In the genomic region with DNA sequence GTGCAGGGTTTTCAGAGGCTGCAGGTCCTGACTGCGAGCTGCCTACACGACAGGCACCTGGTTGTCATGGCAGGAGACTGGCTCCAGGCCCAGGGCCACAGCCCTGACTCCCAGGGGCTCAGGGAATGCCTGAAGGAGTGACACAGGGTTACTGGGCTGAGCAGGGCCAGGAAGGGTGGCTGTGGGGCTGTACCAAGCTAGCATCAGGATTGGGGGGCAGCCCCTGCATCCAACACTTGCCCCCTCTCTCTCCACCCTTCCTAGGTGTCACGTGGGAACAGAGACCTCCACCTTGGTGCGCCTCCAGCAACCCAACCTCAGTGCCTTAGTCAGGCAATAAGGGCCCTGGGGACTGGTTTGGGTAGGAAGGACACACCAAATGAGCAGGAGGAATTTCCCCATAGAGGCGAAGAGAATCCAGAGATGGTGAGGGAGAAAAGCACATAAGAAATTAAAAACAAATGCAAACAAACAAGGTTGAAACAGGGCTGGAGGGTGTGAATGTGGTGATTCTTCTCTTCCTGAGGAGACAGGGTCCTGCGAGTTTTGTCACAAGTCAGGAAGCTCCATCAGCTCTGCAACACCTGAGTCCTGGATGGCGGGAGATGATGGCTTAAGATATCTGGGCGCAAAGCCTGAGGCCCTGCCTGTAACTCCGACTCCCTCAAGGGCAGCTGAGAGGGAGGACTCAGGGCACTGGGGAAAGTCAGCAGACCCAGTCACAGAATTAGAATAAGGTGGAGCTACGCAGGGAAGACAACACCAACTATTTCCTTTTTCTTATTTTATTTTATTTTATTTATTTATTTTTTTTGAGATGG, we compare ENCODE assay signal across 16 cellular contexts. TPM values are rescaled to one million over a fixed set of nuclear protein-coding genes. Genes with fewer than 3 reads are reported as not detected.
DNase-seq lines count a peak whose midpoint lies in the region; ATAC-seq, FAIRE-seq and TF ChIP-seq lines count a peak whose summit lies in the region.
"Had no signal": no experiment of that assay in that cellular context is flagged by ENCODE, and none has a peak within 500 bp of the region (broad histone marks: within the 10 kb centered on the region; RNA-seq: fewer than 3 reads in every experiment).

No MANE protein-coding gene starts in this region.

- H3K9me3 ChIP-seq in astrocyte (ENCODE audit: insufficient read depth, low read depth, low read length) (no peaks in the 10 kb centered on the region), lung (ENCODE audit: control insufficient read depth in 2 of 2, insufficient read depth in 1 of 2, low read length in 1 of 2) (no peaks in the 10 kb centered on the region), vagina (no peaks in the 10 kb centered on the region), PC-9 (ENCODE audit: insufficient read depth, low read depth) (no peaks in the 10 kb centered on the region)

- H3K36me3 Mint-ChIP-seq in astrocyte (ENCODE audit: low read depth, unreplicated experiment) = no peaks in the 10 kb centered on the region
- no peaks in the 10 kb centered on the region for H3K36me3 Mint-ChIP-seq in naive thymus-derived CD8-positive, alpha-beta T cell
- H3K36me3 Mint-ChIP-seq: stimulated activated naive B cell treated with anti-CD40 and anti-IgM and Interleukin-4, amounts not matched to agents 10 μg/mL and 1 μg/mL and 100 μg/mL, for 72 hours had no signal

- H3K27ac Mint-ChIP-seq in astrocyte (ENCODE audit: unreplicated experiment) = no peak overlapping the region
- H3K27ac Mint-ChIP-seq in naive thymus-derived CD8-positive, alpha-beta T cell = peak overlapping the region in 1 of 10 donors; percentile 1
- H3K27ac Mint-ChIP-seq: activated T-helper 1 cell treated with anti-CD3 and anti-CD28 coated beads, Interleukin-12 subunit alpha, Interleukin-12 subunit beta, Interleukin-2, Interleukin-4 antibody, amounts not matched to agents 30 ng/mL and 10 ng/mL and 1 ng/mL, durations not matched to agents 14 hours and 24 hours and 36 hours; effector memory CD8-positive, alpha-beta T cell; stimulated activated naive B cell treated with anti-CD40 and anti-IgM and Interleukin-4, amounts not matched to agents 10 μg/mL and 1 μg/mL and 100 μg/mL, for 72 hours had no signal

- ATAC-seq in Right ventricle myocardium superior (ENCODE audit: poor library complexity) (no peak), left cardiac atrium (no peak), lung (ENCODE audit: insufficient read depth, low FRiP score) (no peak)
- no peak for ATAC-seq in naive thymus-derived CD8-positive, alpha-beta T cell
- ATAC-seq: effector memory CD8-positive, alpha-beta T cell had no signal

- H3K4me1 Mint-ChIP-seq in astrocyte (ENCODE audit: low read depth, unreplicated experiment) = peaks cover 7% of the 10 kb centered on the region
- no peaks in the 10 kb centered on the region for H3K4me1 Mint-ChIP-seq in naive thymus-derived CD8-positive, alpha-beta T cell

- no peak overlapping the region for H3K4me2 ChIP-seq in astrocyte (ENCODE audit: low read length)
- H3K4me2 ChIP-seq in PC-9 = no peak overlapping the region
- H3K4me2 ChIP-seq: KMS-11 had no signal

- no peaks in the 10 kb centered on the region for H3K9me3 Mint-ChIP-seq in astrocyte (ENCODE audit: unreplicated experiment)
- H3K9me3 Mint-ChIP-seq in naive thymus-derived CD8-positive, alpha-beta T cell = no peaks in the 10 kb centered on the region
- H3K9me3 Mint-ChIP-seq: activated T-helper 1 cell treated with anti-CD3 and anti-CD28 coated beads, Interleukin-12 subunit alpha, Interleukin-12 subunit beta, Interleukin-2, Interleukin-4 antibody, amounts not matched to agents 30 ng/mL and 10 ng/mL and 1 ng/mL, durations not matched to agents 14 hours and 24 hours and 36 hours; effector memory CD8-positive, alpha-beta T cell; stimulated activated naive B cell treated with anti-CD40 and anti-IgM and Interleukin-4, amounts not matched to agents 10 μg/mL and 1 μg/mL and 100 μg/mL, for 72 hours had no signal

- no TSS peak for BruUV-seq in PC-9 (replicated peaks; lab: Mats Ljungman, UMichigan)

- H3K4me1 ChIP-seq in astrocyte (ENCODE audit: insufficient read depth, low read length) (peaks cover 3% of the 10 kb centered on the region), lung (ENCODE audit: control insufficient read depth in 2 of 2, insufficient read depth in 2 of 2, low read length in 2 of 2) (no peaks in the 10 kb centered on the region), vagina (no peaks in the 10 kb centered on the region), PC-9 (replicated peaks; ENCODE audit: insufficient read depth) (peaks cover 4% of the 10 kb centered on the region; the same call in 1 of the 2 replicates)

- TF ChIP-seq CTCF in astrocyte (IDR thresholded peaks at IDR 0.05; ENCODE audit: insufficient read depth, low read depth, low read length) (no peak), lung (IDR thresholded peaks at IDR 0.05; ENCODE audit: control extremely low read depth, extremely low read depth) (no peak), vagina (IDR thresholded peaks at IDR 0.05) (no peak), PC-9 (conservative IDR thresholded peaks at IDR 0.05) (no peak)

- FAIRE-seq in astrocyte (lab: Jason Lieb, UNC) = no peak

- CTCF ChIA-PET in PC-9 (lab: Charles Lee) = no interaction called here

- DNase-seq in Right ventricle myocardium superior (peak; percentile 31), left cardiac atrium (no peak), astrocyte (ENCODE audit: low read depth) (peak; percentile 0), lung (ENCODE audit: low spot score) (peak; percentile 29), vagina (ENCODE audit: extremely low spot score in 2 of 2) (peak; percentile 87 to 98), PC-9 (no peak)
- DNase-seq in naive thymus-derived CD8-positive, alpha-beta T cell = no peak
- no peak for DNase-seq in stimulated activated CD4-positive, alpha-beta T cell treated with anti-CD3 and anti-CD28 coated beads, Interleukin-4, amount 100 ng/mL, for 24 hours
- DNase-seq: DMS79; effector memory CD8-positive, alpha-beta T cell; NCI-H774; SJCRH30; stimulated activated CD4-positive, alpha-beta T cell treated with anti-CD3 and anti-CD28 coated beads, Interleukin-1b, Interleukin-23, amount 100 ng/mL, for 48 hours; stimulated activated naive B cell treated with anti-CD40 and anti-IgM and Interleukin-4, amounts not matched to agents 10 μg/mL and 1 μg/mL and 100 μg/mL, for 72 hours had no signal

- H3K4me3 ChIP-seq in astrocyte (ENCODE audit: insufficient read depth, low read depth, low read length) (no peak overlapping the region), lung (no peak overlapping the region), vagina (no peak overlapping the region), PC-9 (no peak overlapping the region)
- H3K4me3 ChIP-seq: SJCRH30 had no signal

- H3K27ac ChIP-seq in astrocyte (ENCODE audit: low read depth, low read length) (no peak overlapping the region), lung (ENCODE audit: low read depth in 1 of 2, low read length in 1 of 2) (no peak overlapping the region), vagina (no peak overlapping the region), PC-9 (no peak overlapping the region)
- H3K27ac ChIP-seq: KMS-11, SJCRH30 had no signal

- POLR2A ChIA-PET in naive thymus-derived CD8-positive, alpha-beta T cell (lab: Charles Lee) = no interaction called here
- POLR2A ChIA-PET in PC-9 (lab: Charles Lee; ENCODE audit: unreplicated experiment) = no interaction called here

- H3F3A ChIP-seq in PC-9 (ENCODE audit: insufficient read depth, low read depth) = no peaks in the 10 kb centered on the region

- TF ChIP-seq POLR2A in vagina (IDR thresholded peaks at IDR 0.05) = no peak

- H3K36me3 ChIP-seq in astrocyte (ENCODE audit: insufficient read depth, low read length) (no peaks in the 10 kb centered on the region), lung (ENCODE audit: control insufficient read depth in 2 of 2, insufficient read depth in 2 of 2, low read length in 2 of 2) (no peaks in the 10 kb centered on the region), vagina (no peaks in the 10 kb centered on the region), PC-9 (ENCODE audit: low read depth) (no peaks in the 10 kb centered on the region)
- H3K36me3 ChIP-seq: SJCRH30 had no signal

- H3K4me3 Mint-ChIP-seq in astrocyte (ENCODE audit: unreplicated experiment) = no peak overlapping the region
- no peak overlapping the region for H3K4me3 Mint-ChIP-seq in naive thymus-derived CD8-positive, alpha-beta T cell
- H3K4me3 Mint-ChIP-seq: activated T-helper 1 cell treated with anti-CD3 and anti-CD28 coated beads, Interleukin-12 subunit alpha, Interleukin-12 subunit beta, Interleukin-2, Interleukin-4 antibody, amounts not matched to agents 30 ng/mL and 10 ng/mL and 1 ng/mL, durations not matched to agents 14 hours and 24 hours and 36 hours; effector memory CD8-positive, alpha-beta T cell; stimulated activated naive B cell treated with anti-CD40 and anti-IgM and Interleukin-4, amounts not matched to agents 10 μg/mL and 1 μg/mL and 100 μg/mL, for 72 hours had no signal

- no peak overlapping the region for H3K9ac ChIP-seq in astrocyte (ENCODE audit: low read length)
- H3K9ac ChIP-seq: KMS-11 had no signal

- no peaks in the 10 kb centered on the region for H4K20me1 ChIP-seq in astrocyte (ENCODE audit: insufficient read depth, low read length)
- H4K20me1 ChIP-seq in PC-9 (ENCODE audit: insufficient read depth) = no peaks in the 10 kb centered on the region

- H3K79me2 ChIP-seq in astrocyte (ENCODE audit: insufficient read depth, low read length) (no peaks in the 10 kb centered on the region), PC-9 (ENCODE audit: low read depth) (no peaks in the 10 kb centered on the region)

- intact Hi-C loops in Right ventricle myocardium superior (cut with DNase I) = no loop called here
- intact Hi-C loops in left cardiac atrium (cut with DNase I) = loop anchor here in 1 of 2 donors (10.0 kb wide), 1 partner anchor 176 kb away; no protein-coding TSS in a partner anchor
- intact Hi-C loops in vagina (cut with DNase I) = no loop called here
- intact Hi-C loops in PC-9 (cut with micrococcal nuclease; ENCODE audit: unreplicated experiment) = no loop called here

- no peaks in the 10 kb centered on the region for H3K9me2 ChIP-seq in PC-9 (ENCODE audit: insufficient read depth)

- H3K27me3 ChIP-seq in astrocyte (ENCODE audit: insufficient read depth, low read length) (peaks cover 17% of the 10 kb centered on the region), lung (ENCODE audit: control insufficient read depth, insufficient read depth) (no peaks in the 10 kb centered on the region), vagina (no peaks in the 10 kb centered on the region), PC-9 (ENCODE audit: insufficient read depth, low read depth) (no peaks in the 10 kb centered on the region)

- WGBS in lung, 2 donors = 85 to 87% methylated on average over 10 of the region's 10 CpGs

- peaks cover 62% of the 10 kb centered on the region for H3K27me3 Mint-ChIP-seq in astrocyte (ENCODE audit: low read depth, unreplicated experiment)
- peaks cover 3 to 39% (median 19%) of the 10 kb centered on the region in 5 donors for H3K27me3 Mint-ChIP-seq in naive thymus-derived CD8-positive, alpha-beta T cell

- H2AFZ ChIP-seq in astrocyte (ENCODE audit: low read depth, low read length) (no peak overlapping the region), PC-9 (no peak overlapping the region)

RNA-seq across cellular contexts. Expression of a gene that starts 19.7 kb away (rescaled TPM):
- 9,391 TPM for total RNA-seq in Right ventricle myocardium superior
- over 10,000 TPM in 1 of 2 donors, 1,000 to 10,000 TPM in 1; 5,988 to 15,401 TPM for total RNA-seq in left cardiac atrium
- 1,356 and 1,553 TPM in 2 replicates for total RNA-seq in astrocyte
- 1,000 to 10,000 TPM in 1 of 2 donors, under 1 TPM in 1; under 0.01 to 3,134 TPM for total RNA-seq in lung
- polyA plus RNA-seq in lung = not detected
- total RNA-seq in vagina = 19,908 TPM
- 1,000 to 10,000 TPM; 3,449 to 3,916 TPM for total RNA-seq in naive thymus-derived CD8-positive, alpha-beta T cell
- polyA plus RNA-seq in naive thymus-derived CD8-positive, alpha-beta T cell = 10 to 100 TPM in 1 of 3 donors, not detected in 2; 22.6 TPM
- 1,333 and 3,235 TPM in 2 replicates for total RNA-seq in PC-9 (2021)

RNA-seq across cellular contexts. Expression of a gene that starts 53.9 kb away (rescaled TPM):
- 9,391 TPM for total RNA-seq in Right ventricle myocardium superior
- over 10,000 TPM in 1 of 2 donors, 1,000 to 10,000 TPM in 1; 5,988 to 15,401 TPM for total RNA-seq in left cardiac atrium
- total RNA-seq in astrocyte = 1,356 and 1,553 TPM in 2 replicates
- total RNA-seq in lung = 1,000 to 10,000 TPM in 1 of 2 donors, under 1 TPM in 1; under 0.01 to 3,134 TPM
- not detected for polyA plus RNA-seq in lung
- 19,908 TPM for total RNA-seq in vagina
- total RNA-seq in naive thymus-derived CD8-positive, alpha-beta T cell = 1,000 to 10,000 TPM; 3,449 to 3,916 TPM
- polyA plus RNA-seq in naive thymus-derived CD8-positive, alpha-beta T cell = 10 to 100 TPM in 1 of 3 donors, not detected in 2; 22.6 TPM
- 1,333 and 3,235 TPM in 2 replicates for total RNA-seq in PC-9 (2021)

Comparison
In these comparisons a context has a peak if more than half of its experiments do, and no peak if none do; other contexts are left out.
1. DNase-seq: peak in Right ventricle myocardium superior (single experiment), astrocyte (single experiment), lung (single experiment) and vagina (2 of 2); none in left cardiac atrium (single experiment), naive thymus-derived CD8-positive, alpha-beta T cell (0 of 10), PC-9 (0 of 2) and stimulated activated CD4-positive, alpha-beta T cell treated with anti-CD3 and anti-CD28 coated beads, Interleukin-4, amount 100 ng/mL, for 24 hours (single experiment).